In genomic region chr6:36884610-36885009, GRCh38 we compare ENCODE assay signal across 1 cellular context.
A peak's percentile ranks its signal among the peaks of the same experiment; 100 is the strongest.
TF ChIP-seq lines count a peak whose summit lies in the region.

No MANE protein-coding gene starts in this region.

TF ChIP-seq in K562, 482 proteins besides CTCF, POLR2A, EP300 and RAD21 (continued from another document and continues in another):
- TF ChIP-seq, protein P1, sequence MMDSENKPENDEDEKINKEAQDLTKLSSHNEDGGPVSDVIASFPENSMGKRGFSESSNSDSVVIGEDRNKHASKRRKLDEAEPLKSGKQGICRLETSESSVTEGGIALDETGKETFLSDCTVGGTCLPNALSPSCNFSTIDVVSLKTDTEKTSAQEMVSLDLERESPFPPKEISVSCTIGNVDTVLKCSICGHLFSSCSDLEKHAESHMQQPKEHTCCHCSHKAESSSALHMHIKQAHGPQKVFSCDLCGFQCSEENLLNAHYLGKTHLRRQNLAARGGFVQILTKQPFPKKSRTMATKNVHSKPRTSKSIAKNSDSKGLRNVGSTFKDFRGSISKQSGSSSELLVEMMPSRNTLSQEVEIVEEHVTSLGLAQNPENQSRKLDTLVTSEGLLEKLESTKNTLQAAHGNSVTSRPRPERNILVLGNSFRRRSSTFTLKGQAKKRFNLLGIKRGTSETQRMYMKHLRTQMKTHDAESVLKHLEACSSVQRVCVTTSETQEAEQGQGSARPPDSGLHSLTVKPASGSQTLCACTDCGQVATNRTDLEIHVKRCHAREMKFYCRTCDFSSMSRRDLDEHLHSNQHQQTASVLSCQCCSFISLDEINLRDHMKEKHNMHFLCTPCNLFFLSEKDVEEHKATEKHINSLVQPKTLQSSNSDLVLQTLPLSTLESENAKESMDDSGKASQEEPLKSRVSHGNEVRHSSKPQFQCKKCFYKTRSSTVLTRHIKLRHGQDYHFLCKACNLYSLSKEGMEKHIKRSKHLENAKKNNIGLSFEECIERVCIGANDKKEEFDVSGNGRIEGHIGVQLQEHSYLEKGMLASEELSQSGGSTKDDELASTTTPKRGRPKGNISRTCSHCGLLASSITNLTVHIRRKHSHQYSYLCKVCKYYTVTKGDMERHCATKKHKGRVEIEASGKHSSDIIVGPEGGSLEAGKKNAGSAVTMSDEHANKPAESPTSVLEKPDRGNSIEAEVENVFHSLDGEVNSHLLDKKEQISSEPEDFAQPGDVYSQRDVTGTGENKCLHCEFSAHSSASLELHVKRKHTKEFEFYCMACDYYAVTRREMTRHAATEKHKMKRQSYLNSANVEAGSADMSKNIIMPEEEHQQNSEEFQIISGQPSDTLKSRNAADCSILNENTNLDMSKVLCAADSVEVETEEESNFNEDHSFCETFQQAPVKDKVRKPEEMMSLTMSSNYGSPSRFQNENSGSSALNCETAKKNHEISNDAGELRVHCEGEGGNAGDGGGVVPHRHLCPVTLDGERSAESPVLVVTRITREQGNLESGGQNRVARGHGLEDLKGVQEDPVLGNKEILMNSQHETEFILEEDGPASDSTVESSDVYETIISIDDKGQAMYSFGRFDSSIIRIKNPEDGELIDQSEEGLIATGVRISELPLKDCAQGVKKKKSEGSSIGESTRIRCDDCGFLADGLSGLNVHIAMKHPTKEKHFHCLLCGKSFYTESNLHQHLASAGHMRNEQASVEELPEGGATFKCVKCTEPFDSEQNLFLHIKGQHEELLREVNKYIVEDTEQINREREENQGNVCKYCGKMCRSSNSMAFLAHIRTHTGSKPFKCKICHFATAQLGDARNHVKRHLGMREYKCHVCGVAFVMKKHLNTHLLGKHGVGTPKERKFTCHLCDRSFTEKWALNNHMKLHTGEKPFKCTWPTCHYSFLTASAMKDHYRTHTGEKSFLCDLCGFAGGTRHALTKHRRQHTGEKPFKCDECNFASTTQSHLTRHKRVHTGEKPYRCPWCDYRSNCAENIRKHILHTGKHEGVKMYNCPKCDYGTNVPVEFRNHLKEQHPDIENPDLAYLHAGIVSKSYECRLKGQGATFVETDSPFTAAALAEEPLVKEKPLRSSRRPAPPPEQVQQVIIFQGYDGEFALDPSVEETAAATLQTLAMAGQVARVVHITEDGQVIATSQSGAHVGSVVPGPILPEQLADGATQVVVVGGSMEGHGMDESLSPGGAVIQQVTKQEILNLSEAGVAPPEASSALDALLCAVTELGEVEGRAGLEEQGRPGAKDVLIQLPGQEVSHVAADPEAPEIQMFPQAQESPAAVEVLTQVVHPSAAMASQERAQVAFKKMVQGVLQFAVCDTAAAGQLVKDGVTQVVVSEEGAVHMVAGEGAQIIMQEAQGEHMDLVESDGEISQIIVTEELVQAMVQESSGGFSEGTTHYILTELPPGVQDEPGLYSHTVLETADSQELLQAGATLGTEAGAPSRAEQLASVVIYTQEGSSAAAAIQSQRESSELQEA (IDR thresholded peaks at IDR 0.05; ENCODE audit: low read depth) = no peak
- TF ChIP-seq GATAD2A (IDR thresholded peaks at IDR 0.05) = no peak
- no peak for TF ChIP-seq EGR1 (conservative IDR thresholded peaks at IDR 0.05)
- TF ChIP-seq ZNF449 (CRISPR knock-in tag; IDR thresholded peaks at IDR 0.05) = peak; percentile 80
- no peak for TF ChIP-seq TAF1 (IDR thresholded peaks at IDR 0.05; ENCODE audit: control insufficient read depth, extremely low read depth, insufficient read depth, low read length, severe bottlenecking)
- TF ChIP-seq ESRRB (CRISPR knock-in tag; IDR thresholded peaks at IDR 0.05; ENCODE audit: borderline replicate concordance) = no peak
- TF ChIP-seq, protein P2, sequence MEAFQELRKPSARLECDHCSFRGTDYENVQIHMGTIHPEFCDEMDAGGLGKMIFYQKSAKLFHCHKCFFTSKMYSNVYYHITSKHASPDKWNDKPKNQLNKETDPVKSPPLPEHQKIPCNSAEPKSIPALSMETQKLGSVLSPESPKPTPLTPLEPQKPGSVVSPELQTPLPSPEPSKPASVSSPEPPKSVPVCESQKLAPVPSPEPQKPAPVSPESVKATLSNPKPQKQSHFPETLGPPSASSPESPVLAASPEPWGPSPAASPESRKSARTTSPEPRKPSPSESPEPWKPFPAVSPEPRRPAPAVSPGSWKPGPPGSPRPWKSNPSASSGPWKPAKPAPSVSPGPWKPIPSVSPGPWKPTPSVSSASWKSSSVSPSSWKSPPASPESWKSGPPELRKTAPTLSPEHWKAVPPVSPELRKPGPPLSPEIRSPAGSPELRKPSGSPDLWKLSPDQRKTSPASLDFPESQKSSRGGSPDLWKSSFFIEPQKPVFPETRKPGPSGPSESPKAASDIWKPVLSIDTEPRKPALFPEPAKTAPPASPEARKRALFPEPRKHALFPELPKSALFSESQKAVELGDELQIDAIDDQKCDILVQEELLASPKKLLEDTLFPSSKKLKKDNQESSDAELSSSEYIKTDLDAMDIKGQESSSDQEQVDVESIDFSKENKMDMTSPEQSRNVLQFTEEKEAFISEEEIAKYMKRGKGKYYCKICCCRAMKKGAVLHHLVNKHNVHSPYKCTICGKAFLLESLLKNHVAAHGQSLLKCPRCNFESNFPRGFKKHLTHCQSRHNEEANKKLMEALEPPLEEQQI (IDR thresholded peaks at IDR 0.05) = no peak
- TF ChIP-seq TSC22D4 (tag; IDR thresholded peaks at IDR 0.05) = no peak
- TF ChIP-seq, protein P3, sequence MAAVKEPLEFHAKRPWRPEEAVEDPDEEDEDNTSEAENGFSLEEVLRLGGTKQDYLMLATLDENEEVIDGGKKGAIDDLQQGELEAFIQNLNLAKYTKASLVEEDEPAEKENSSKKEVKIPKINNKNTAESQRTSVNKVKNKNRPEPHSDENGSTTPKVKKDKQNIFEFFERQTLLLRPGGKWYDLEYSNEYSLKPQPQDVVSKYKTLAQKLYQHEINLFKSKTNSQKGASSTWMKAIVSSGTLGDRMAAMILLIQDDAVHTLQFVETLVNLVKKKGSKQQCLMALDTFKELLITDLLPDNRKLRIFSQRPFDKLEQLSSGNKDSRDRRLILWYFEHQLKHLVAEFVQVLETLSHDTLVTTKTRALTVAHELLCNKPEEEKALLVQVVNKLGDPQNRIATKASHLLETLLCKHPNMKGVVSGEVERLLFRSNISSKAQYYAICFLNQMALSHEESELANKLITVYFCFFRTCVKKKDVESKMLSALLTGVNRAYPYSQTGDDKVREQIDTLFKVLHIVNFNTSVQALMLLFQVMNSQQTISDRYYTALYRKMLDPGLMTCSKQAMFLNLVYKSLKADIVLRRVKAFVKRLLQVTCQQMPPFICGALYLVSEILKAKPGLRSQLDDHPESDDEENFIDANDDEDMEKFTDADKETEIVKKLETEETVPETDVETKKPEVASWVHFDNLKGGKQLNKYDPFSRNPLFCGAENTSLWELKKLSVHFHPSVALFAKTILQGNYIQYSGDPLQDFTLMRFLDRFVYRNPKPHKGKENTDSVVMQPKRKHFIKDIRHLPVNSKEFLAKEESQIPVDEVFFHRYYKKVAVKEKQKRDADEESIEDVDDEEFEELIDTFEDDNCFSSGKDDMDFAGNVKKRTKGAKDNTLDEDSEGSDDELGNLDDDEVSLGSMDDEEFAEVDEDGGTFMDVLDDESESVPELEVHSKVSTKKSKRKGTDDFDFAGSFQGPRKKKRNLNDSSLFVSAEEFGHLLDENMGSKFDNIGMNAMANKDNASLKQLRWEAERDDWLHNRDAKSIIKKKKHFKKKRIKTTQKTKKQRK (IDR thresholded peaks at IDR 0.05; ENCODE audit: borderline replicate concordance, low read depth, low read length) = no peak
- no peak for TF ChIP-seq ZFP91 (CRISPR knock-in tag; IDR thresholded peaks at IDR 0.05)
- no peak for TF ChIP-seq ZSCAN32 (CRISPR knock-in tag; IDR thresholded peaks at IDR 0.05)
- TF ChIP-seq TEAD1 (CRISPR knock-in tag; IDR thresholded peaks at IDR 0.05) = peak in 1 of 2 experiments; percentile 89; a peak in 2 of 4 replicates
- TF ChIP-seq ELF2 (CRISPR knock-in tag; IDR thresholded peaks at IDR 0.05) = no peak
- no peak for TF ChIP-seq ZNF316 (IDR thresholded peaks at IDR 0.05)
- TF ChIP-seq ATF2 (CRISPR knock-in tag; IDR thresholded peaks at IDR 0.05) = no peak
- peak; percentile 78 for TF ChIP-seq ZNF239 (CRISPR knock-in tag; IDR thresholded peaks at IDR 0.05)
- TF ChIP-seq, protein P4, sequence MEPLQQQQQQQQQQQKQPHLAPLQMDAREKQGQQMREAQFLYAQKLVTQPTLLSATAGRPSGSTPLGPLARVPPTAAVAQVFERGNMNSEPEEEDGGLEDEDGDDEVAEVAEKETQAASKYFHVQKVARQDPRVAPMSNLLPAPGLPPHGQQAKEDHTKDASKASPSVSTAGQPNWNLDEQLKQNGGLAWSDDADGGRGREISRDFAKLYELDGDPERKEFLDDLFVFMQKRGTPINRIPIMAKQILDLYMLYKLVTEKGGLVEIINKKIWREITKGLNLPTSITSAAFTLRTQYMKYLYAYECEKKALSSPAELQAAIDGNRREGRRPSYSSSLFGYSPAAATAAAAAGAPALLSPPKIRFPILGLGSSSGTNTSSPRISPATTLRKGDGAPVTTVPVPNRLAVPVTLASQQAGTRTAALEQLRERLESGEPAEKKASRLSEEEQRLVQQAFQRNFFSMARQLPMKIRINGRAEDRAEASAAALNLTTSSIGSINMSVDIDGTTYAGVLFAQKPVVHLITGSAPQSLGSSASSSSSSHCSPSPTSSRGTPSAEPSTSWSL (CRISPR knock-in tag; IDR thresholded peaks at IDR 0.05; ENCODE audit: borderline replicate concordance) = no peak
- TF ChIP-seq ZNF165 (CRISPR knock-in tag; IDR thresholded peaks at IDR 0.05; ENCODE audit: borderline replicate concordance) = no peak
- peak; percentile 85 for TF ChIP-seq TCFL5 (CRISPR knock-in tag; conservative IDR thresholded peaks at IDR 0.05)
- TF ChIP-seq MCM2 (IDR thresholded peaks at IDR 0.05; ENCODE audit: low read depth) = no peak
- TF ChIP-seq C11orf30 (IDR thresholded peaks at IDR 0.05; ENCODE audit: low read depth) = no peak
- no peak for TF ChIP-seq PRPF4 (IDR thresholded peaks at IDR 0.05; ENCODE audit: insufficient read depth, low read depth, low read length, poor library complexity, severe bottlenecking)
- TF ChIP-seq, protein P5, sequence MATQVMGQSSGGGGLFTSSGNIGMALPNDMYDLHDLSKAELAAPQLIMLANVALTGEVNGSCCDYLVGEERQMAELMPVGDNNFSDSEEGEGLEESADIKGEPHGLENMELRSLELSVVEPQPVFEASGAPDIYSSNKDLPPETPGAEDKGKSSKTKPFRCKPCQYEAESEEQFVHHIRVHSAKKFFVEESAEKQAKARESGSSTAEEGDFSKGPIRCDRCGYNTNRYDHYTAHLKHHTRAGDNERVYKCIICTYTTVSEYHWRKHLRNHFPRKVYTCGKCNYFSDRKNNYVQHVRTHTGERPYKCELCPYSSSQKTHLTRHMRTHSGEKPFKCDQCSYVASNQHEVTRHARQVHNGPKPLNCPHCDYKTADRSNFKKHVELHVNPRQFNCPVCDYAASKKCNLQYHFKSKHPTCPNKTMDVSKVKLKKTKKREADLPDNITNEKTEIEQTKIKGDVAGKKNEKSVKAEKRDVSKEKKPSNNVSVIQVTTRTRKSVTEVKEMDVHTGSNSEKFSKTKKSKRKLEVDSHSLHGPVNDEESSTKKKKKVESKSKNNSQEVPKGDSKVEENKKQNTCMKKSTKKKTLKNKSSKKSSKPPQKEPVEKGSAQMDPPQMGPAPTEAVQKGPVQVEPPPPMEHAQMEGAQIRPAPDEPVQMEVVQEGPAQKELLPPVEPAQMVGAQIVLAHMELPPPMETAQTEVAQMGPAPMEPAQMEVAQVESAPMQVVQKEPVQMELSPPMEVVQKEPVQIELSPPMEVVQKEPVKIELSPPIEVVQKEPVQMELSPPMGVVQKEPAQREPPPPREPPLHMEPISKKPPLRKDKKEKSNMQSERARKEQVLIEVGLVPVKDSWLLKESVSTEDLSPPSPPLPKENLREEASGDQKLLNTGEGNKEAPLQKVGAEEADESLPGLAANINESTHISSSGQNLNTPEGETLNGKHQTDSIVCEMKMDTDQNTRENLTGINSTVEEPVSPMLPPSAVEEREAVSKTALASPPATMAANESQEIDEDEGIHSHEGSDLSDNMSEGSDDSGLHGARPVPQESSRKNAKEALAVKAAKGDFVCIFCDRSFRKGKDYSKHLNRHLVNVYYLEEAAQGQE (CRISPR knock-in tag; IDR thresholded peaks at IDR 0.05; ENCODE audit: low read depth) = no peak
